Comparison of ENCODE assay signal across 20 cellular contexts in genomic region chr1:80066060-80066459, GRCh38.
DNase-seq lines count a peak whose midpoint lies in the region; ATAC-seq and TF ChIP-seq lines count a peak whose summit lies in the region.
"Had no signal": no experiment of that assay in that cellular context is flagged by ENCODE, and none has a peak within 500 bp of the region (broad histone marks: within the 10 kb centered on the region; RNA-seq: fewer than 3 reads in every experiment).

No MANE protein-coding gene starts in this region.

- peak; percentile 2 for DNase-seq in NCI-H1092 treated with DMSO at 0.1 percent for 48 hours (lab: John Stamatoyannopoulos, UW)
- no peak for DNase-seq in NCI-H1092 (lab: John Stamatoyannopoulos, UW)
- DNase-seq in NCI-H146 (lab: John Stamatoyannopoulos, UW): peak; percentile 24
- DNase-seq in PC-9: no peak
- DNase-seq in kidney tubule cell (ENCODE audit: low spot score): peak; percentile 6
- DNase-seq in KBM-7: no peak
- DNase-seq in NCI-H2227 treated with DMSO at 0.1 percent for 48 hours (lab: John Stamatoyannopoulos, UW): no peak
- DNase-seq: activated CD4-positive, alpha-beta T cell treated with anti-CD3 and anti-CD28 coated beads, Interleukin-2, amount 50 U/mL, for 4 hours; activated naive CD4-positive, alpha-beta T cell; activated T-cell treated with anti-CD3 and anti-CD28 coated beads for 4 hours; aorta; C1 segment of cervical spinal cord; colonic mucosa; hippocampal formation; NCI-H2171 treated with DMSO at 0.1 percent for 48 hours; stimulated activated CD4-positive, alpha-beta T cell treated with anti-CD3 and anti-CD28 coated beads, Interleukin-12 subunit alpha, Interleukin-12 subunit beta, amount 100 ng/mL, for 4 hours; T-helper 1 cell; testis had no signal

- H3K27me3 ChIP-seq in PC-9 (ENCODE audit: insufficient read depth, low read depth): no peaks in the 10 kb centered on the region
- H3K27me3 ChIP-seq: colonic mucosa, testis had no signal

- H3K27ac ChIP-seq in PC-9: no peak overlapping the region
- H3K27ac ChIP-seq: 22Rv1, colonic mucosa, testis had no signal

- no peaks in the 10 kb centered on the region for H3K36me3 ChIP-seq in PC-9 (ENCODE audit: low read depth)
- H3K36me3 ChIP-seq: colonic mucosa had no signal

- H3K4me3 ChIP-seq in PC-9: no peak overlapping the region
- H3K4me3 ChIP-seq: colonic mucosa, testis had no signal

- H3K9me2 ChIP-seq in PC-9 (ENCODE audit: insufficient read depth): peaks cover 3% of the 10 kb centered on the region; the same call in 1 of the 2 replicates

- in situ Hi-C loops in KBM-7 (cut with MboI; ENCODE audit: low pct_unique_long_range_greater_than_20kb, low sequenced_read_pairs): no loop called here

- no peaks in the 10 kb centered on the region for H3K9me3 ChIP-seq in PC-9 (ENCODE audit: insufficient read depth, low read depth)
- H3K9me3 ChIP-seq: colonic mucosa, testis had no signal

- no peak for TF ChIP-seq CTCF in PC-9 (conservative IDR thresholded peaks at IDR 0.05)

- H3K4me1 ChIP-seq in PC-9 (replicated peaks; ENCODE audit: insufficient read depth): no peaks in the 10 kb centered on the region
- H3K4me1 ChIP-seq: colonic mucosa, testis had no signal

- no TSS peak for BruUV-seq in PC-9 (replicated peaks; lab: Mats Ljungman, UMichigan)

- no peaks in the 10 kb centered on the region for H4K20me1 ChIP-seq in PC-9 (ENCODE audit: insufficient read depth)

- CTCF ChIA-PET in PC-9 (lab: Charles Lee): no interaction called here

- H2AFZ ChIP-seq in PC-9: peak overlapping the region; percentile 59

- intact Hi-C loops in PC-9 (cut with micrococcal nuclease; ENCODE audit: unreplicated experiment): no loop called here

- no peak overlapping the region for H3K4me2 ChIP-seq in PC-9

- POLR2A ChIA-PET in PC-9 (lab: Charles Lee; ENCODE audit: unreplicated experiment): no interaction called here

- H3K79me2 ChIP-seq in PC-9 (ENCODE audit: low read depth): no peaks in the 10 kb centered on the region

- H3F3A ChIP-seq in PC-9 (ENCODE audit: insufficient read depth, low read depth): no peaks in the 10 kb centered on the region

- ATAC-seq in HG03095 (IDR thresholded peaks at IDR 0.05; ENCODE audit: unreplicated experiment): no peak

Comparison
In these comparisons a context has a peak if more than half of its experiments do, and no peak if none do; other contexts are left out.
1. DNase-seq: peak in NCI-H1092 treated with DMSO at 0.1 percent for 48 hours (single experiment), NCI-H146 (single experiment) and kidney tubule cell (single experiment); none in NCI-H1092 (single experiment), PC-9 (0 of 2), KBM-7 (single experiment) and NCI-H2227 treated with DMSO at 0.1 percent for 48 hours (single experiment).